Comparison of ENCODE assay signal across 25 cellular contexts in genomic region chr11:121580154-121580553, GRCh38.
"Had no signal": no experiment of that assay in that cellular context is flagged by ENCODE, and none has a peak within 500 bp of the region (broad histone marks: within the 10 kb centered on the region; RNA-seq: fewer than 3 reads in every experiment).

No MANE protein-coding gene starts in this region.

- DNase-seq: activated B cell treated with CpG ODN at 0.5 μM for 24 hours; activated CD4-positive, alpha-beta T cell treated with anti-CD3 and anti-CD28 coated beads for 48 hours; activated CD8-positive, alpha-beta memory T cell treated with anti-CD3 and anti-CD28 coated beads for 24 hours; activated CD8-positive, alpha-beta memory T cell treated with anti-CD3 and anti-CD28 coated beads, Interleukin-2, amount 50 U/mL, for 48 hours; activated gamma-delta T cell; adrenal gland; cerebellar nuclear complex; effector memory CD4-positive, alpha-beta T cell; left colon; stimulated activated CD4-positive, alpha-beta T cell treated with anti-CD3 and anti-CD28 coated beads, Interleukin-12 subunit alpha, Interleukin-12 subunit beta, amount 100 ng/mL, for 4 hours; stimulated activated CD4-positive, alpha-beta T cell treated with anti-CD3 and anti-CD28 coated beads, Interleukin-1b, Interleukin-23, amount 100 ng/mL, for 48 hours; stimulated activated CD8-positive, alpha-beta memory T cell treated with anti-CD3 and anti-CD28 coated beads, Interleukin-4, amount 100 ng/mL, for 48 hours; stimulated activated naive CD4-positive, alpha-beta T cell; substantia nigra; T-helper 9 cell; tibial artery had no signal

- H3K36me3 ChIP-seq: adrenal gland, breast epithelium had no signal

- H3K4me3 Mint-ChIP-seq: activated B cell treated with CpG ODN at 0.5 μM for 24 hours; dendritic cell treated with granulocyte-macrophage colony-stimulating factor and Interleukin-4, amounts not matched to agents 40 ng/mL and 50 ng/mL, for 4 days; mesothelial cell of epicardium; neural progenitor cell had no signal

- H3K79me2 ChIP-seq: hepatocyte had no signal

- H3K9ac ChIP-seq: neural progenitor cell had no signal

- H3K4me2 ChIP-seq: hepatocyte, neural progenitor cell had no signal

- H3K27me3 Mint-ChIP-seq: activated B cell treated with CpG ODN at 0.5 μM for 24 hours, progenitor cell of endocrine pancreas had no signal

- H2AFZ ChIP-seq: hepatocyte, neural progenitor cell had no signal

- H3K27ac Mint-ChIP-seq: activated B cell treated with CpG ODN at 0.5 μM for 24 hours; dendritic cell treated with granulocyte-macrophage colony-stimulating factor and Interleukin-4, amounts not matched to agents 40 ng/mL and 50 ng/mL, for 4 days; mesothelial cell of epicardium; neural progenitor cell; progenitor cell of endocrine pancreas had no signal

- H3K4me3 ChIP-seq: adrenal gland, breast epithelium, hepatocyte, lung, neural progenitor cell, tibial artery, vagina had no signal

- ATAC-seq: left colon had no signal

- H3K27ac ChIP-seq: adrenal gland, breast epithelium, hepatocyte, neural progenitor cell, tibial artery, vagina had no signal

- FAIRE-seq: astrocyte had no signal

- H3K4me1 ChIP-seq: breast epithelium, tibial artery had no signal

- H3K27me3 ChIP-seq: adrenal gland, breast epithelium, hepatocyte, neural progenitor cell, tibial artery, vagina had no signal

- H3K9me3 ChIP-seq: breast epithelium, tibial artery, vagina had no signal
